8 cellular contexts compared by ENCODE assay signal in the genomic region with DNA sequence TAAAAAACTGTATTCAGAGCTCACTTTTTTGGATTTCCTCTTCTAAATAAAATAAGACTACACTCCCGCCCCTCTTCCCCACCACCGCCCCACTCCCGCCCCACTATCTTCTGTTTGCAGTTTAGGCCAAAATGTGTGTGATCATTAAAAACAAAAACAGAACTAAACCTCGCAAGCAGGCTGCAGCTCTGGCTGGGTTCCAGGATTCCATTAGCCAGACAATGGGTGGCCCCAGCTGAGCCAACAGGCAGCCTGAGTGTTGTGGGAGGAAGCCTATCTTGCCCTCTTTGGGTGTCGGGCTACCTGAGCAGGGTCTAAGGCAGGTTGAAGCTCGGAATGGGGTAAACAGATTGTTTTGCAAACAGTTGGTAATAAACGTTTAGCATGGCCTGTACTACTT. TPM values are rescaled to one million over a fixed set of nuclear protein-coding genes. Genes with fewer than 3 reads are reported as not detected.
DNase-seq lines count a peak whose midpoint lies in the region; ATAC-seq and TF ChIP-seq lines count a peak whose summit lies in the region.

No MANE protein-coding gene starts in this region.

- H3K27me3 ChIP-seq in HL-60 (ENCODE audit: insufficient read depth, poor library complexity, severe bottlenecking) (no peaks in the 10 kb centered on the region), ovary (no peaks in the 10 kb centered on the region)

- TF ChIP-seq EP300 in ovary (IDR thresholded peaks at IDR 0.05), result no peak

- no peaks in the 10 kb centered on the region for H3K36me3 ChIP-seq in ovary

- H3K27ac ChIP-seq in HL-60 (replicated peaks) (no peak overlapping the region), ovary (no peak overlapping the region)

- 5 to 13% (median 5%) methylated on average over 7 of the region's 7 CpGs for WGBS in ovary, 3 donors

- ATAC-seq in GM19035 (IDR thresholded peaks at IDR 0.05; ENCODE audit: unreplicated experiment) (no peak), GM21360 (IDR thresholded peaks at IDR 0.05; ENCODE audit: unreplicated experiment) (no peak)

- TF ChIP-seq POLR2A in erythroblast (IDR thresholded peaks at IDR 0.05; ENCODE audit: low read length), result peak; percentile 55
- no peak for TF ChIP-seq POLR2A in ovary (IDR thresholded peaks at IDR 0.05)

- intact Hi-C loops in ovary (cut with DNase I), result no loop called here

- no peak for TF ChIP-seq CTCF in HL-60 (IDR thresholded peaks at IDR 0.05; ENCODE audit: insufficient read depth, low read length)
- TF ChIP-seq CTCF in ovary (IDR thresholded peaks at IDR 0.05), result no peak

- no peaks in the 10 kb centered on the region for H3K9me3 ChIP-seq in ovary

- no peak overlapping the region for H3K4me3 ChIP-seq in HL-60 (replicated peaks; ENCODE audit: insufficient read depth, low read length)
- H3K4me3 ChIP-seq in ovary, result no peak overlapping the region

- DNase-seq in HL-60 (ENCODE audit: low read depth in 1 of 2, low spot score in 1 of 2) (peak; percentile 5 to 73), NCI-H748 treated with DMSO at 0.1 percent for 48 hours (lab: John Stamatoyannopoulos, UW) (peak; percentile 94), erythroblast (lab: John Stamatoyannopoulos, UW) (peak; percentile 95 to 97), ovary (peak; percentile 56 to 73 (median 69)), activated T-cell treated with anti-CD3 and anti-CD28 coated beads for 4 hours (no peak)
- no peak for DNase-seq in stimulated activated CD8-positive, alpha-beta memory T cell treated with anti-CD3 and anti-CD28 coated beads, Interleukin-4, amount 100 ng/mL, for 48 hours

- peaks cover 7% of the 10 kb centered on the region for H3K4me1 ChIP-seq in ovary (ENCODE audit: insufficient read depth)

RNA-seq across cellular contexts. Expression of gene ARL4A, which starts 41.7 kb away (rescaled TPM):
- total RNA-seq in ovary, result 10 to 100 TPM in 3 of 7 donors, 1 to 10 TPM in 4; 4.6 to 32.2 (median 9.5) TPM
- 10 to 100 TPM; 17.1 to 22.3 TPM for polyA plus RNA-seq in ovary

Comparison
In these comparisons a context has a peak if more than half of its experiments do, and no peak if none do; other contexts are left out.
1. DNase-seq: peak in HL-60 (2 of 2), NCI-H748 treated with DMSO at 0.1 percent for 48 hours (single experiment), erythroblast (2 of 2) and ovary (5 of 5); none in activated T-cell treated with anti-CD3 and anti-CD28 coated beads for 4 hours (single experiment) and stimulated activated CD8-positive, alpha-beta memory T cell treated with anti-CD3 and anti-CD28 coated beads, Interleukin-4, amount 100 ng/mL, for 48 hours (single experiment).